ENCODE assay signal across 7 cellular contexts in the genomic region with DNA sequence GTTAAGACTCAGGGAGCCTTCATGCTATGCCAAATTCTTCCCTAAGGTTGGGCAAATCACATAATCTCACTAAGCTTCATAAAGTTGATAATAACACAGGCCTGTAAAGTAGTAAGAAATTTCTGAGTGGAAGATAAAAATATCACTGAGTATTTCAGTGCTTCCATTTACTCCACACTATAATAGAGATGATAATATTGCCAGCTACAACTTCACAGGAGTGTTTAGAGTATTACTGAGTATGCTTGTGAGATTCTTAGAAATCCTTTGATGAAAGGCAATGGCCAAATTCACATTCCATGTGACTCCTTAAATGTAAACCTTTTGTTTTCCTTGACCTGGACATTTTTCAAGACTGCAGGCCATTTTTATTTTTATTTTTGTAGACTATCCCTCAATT.
"Had no signal": no experiment of that assay in that cellular context is flagged by ENCODE, and none has a peak within 500 bp of the region (broad histone marks: within the 10 kb centered on the region; RNA-seq: fewer than 3 reads in every experiment).

No MANE protein-coding gene starts in this region.

- H3K27ac ChIP-seq: GM23248, HL-60 had no signal

- H3K4me3 ChIP-seq: GM23248 had no signal

- H3K9ac ChIP-seq: GM23248 had no signal

- ATAC-seq: HepG2 had no signal

- DNase-seq: GM23248, GOT3, H9, HCEC 1CT, KBM-7 had no signal

- FAIRE-seq: HepG2 had no signal

- H2AFZ ChIP-seq: GM23248 had no signal
